ENCODE assay signal across 1 cellular context in the genomic region with DNA sequence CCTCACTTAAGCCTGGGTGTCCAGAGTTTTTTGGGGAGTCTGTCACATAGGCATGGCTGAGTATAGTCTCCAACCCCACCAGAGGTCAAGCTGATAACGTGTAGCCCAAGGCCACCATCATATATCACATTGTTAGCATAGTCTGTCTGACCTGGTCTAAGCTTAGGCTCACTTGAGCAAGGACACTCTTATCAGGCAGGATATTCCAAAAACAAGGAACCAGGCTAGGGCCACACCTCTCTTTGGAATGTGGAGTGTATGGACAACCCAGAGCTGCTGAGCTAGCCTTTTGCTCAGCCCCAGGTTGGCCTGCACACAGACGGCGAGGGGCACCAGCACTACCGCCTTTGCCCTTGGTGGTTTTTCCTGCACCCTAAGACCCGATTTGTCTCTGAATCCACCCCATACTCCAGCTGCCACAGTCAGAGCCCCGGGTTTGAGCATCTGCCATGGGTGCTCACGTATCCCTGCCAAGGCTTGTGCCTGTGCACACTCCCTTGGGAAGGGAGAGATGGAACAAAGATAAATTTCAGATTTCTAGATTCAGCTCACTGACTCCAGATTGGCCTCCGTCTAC.
TF ChIP-seq lines count a peak whose summit lies in the region.

No MANE protein-coding gene starts in this region.

TF ChIP-seq in HCT116, 20 proteins besides CTCF, POLR2A, EP300 and RAD21:
- TF ChIP-seq ZNF274 (IDR thresholded peaks at IDR 0.05; ENCODE audit: low read depth, low read length), result no peak
- no peak for TF ChIP-seq CBX3 (IDR thresholded peaks at IDR 0.05; ENCODE audit: low read depth)
- TF ChIP-seq EGR1 (IDR thresholded peaks at IDR 0.05; ENCODE audit: low read depth), result no peak
- TF ChIP-seq JUND (IDR thresholded peaks at IDR 0.05), result no peak
- TF ChIP-seq POLR2AphosphoS5 (IDR thresholded peaks at IDR 0.05; ENCODE audit: low read depth, low read length), result no peak
- no peak for TF ChIP-seq CEBPB (IDR thresholded peaks at IDR 0.05; ENCODE audit: low read depth)
- TF ChIP-seq, protein P1, sequence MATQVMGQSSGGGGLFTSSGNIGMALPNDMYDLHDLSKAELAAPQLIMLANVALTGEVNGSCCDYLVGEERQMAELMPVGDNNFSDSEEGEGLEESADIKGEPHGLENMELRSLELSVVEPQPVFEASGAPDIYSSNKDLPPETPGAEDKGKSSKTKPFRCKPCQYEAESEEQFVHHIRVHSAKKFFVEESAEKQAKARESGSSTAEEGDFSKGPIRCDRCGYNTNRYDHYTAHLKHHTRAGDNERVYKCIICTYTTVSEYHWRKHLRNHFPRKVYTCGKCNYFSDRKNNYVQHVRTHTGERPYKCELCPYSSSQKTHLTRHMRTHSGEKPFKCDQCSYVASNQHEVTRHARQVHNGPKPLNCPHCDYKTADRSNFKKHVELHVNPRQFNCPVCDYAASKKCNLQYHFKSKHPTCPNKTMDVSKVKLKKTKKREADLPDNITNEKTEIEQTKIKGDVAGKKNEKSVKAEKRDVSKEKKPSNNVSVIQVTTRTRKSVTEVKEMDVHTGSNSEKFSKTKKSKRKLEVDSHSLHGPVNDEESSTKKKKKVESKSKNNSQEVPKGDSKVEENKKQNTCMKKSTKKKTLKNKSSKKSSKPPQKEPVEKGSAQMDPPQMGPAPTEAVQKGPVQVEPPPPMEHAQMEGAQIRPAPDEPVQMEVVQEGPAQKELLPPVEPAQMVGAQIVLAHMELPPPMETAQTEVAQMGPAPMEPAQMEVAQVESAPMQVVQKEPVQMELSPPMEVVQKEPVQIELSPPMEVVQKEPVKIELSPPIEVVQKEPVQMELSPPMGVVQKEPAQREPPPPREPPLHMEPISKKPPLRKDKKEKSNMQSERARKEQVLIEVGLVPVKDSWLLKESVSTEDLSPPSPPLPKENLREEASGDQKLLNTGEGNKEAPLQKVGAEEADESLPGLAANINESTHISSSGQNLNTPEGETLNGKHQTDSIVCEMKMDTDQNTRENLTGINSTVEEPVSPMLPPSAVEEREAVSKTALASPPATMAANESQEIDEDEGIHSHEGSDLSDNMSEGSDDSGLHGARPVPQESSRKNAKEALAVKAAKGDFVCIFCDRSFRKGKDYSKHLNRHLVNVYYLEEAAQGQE (IDR thresholded peaks at IDR 0.05; ENCODE audit: low read depth), result no peak
- TF ChIP-seq ZFX (IDR thresholded peaks at IDR 0.05), result no peak
